20 cellular contexts compared by ENCODE assay signal in the genomic region with DNA sequence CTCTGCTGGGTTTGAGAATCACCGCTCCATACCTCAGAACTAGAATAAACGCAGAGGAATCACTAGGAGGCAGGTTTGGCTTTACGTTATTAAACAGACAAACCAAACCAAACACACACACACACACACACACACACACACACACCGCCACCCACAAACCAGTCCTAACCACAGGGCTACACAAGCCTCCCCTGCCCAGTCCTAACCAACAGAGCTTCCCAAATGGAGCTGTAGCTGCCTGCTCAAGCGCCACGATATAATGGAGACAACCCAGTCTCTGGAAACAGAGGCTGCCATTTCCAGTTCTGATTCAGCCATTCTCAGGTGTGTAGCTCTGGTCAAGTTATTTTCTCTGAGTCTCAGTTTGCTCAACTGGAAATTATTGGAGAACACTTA.
"Had no signal": no experiment of that assay in that cellular context is flagged by ENCODE, and none has a peak within 500 bp of the region (broad histone marks: within the 10 kb centered on the region; RNA-seq: fewer than 3 reads in every experiment).

No MANE protein-coding gene starts in this region.

- H3K4me1 ChIP-seq: esophagus muscularis mucosa, parathyroid adenoma, psoas muscle had no signal

- H3K4me3 Mint-ChIP-seq: naive thymus-derived CD4-positive, alpha-beta T cell; neural crest cell had no signal

- H3K9ac ChIP-seq: parathyroid adenoma had no signal

- DNase-seq: effector memory CD4-positive, alpha-beta T cell; glutamatergic neuron; kidney; left cardiac atrium; left ventricle myocardium superior; mesendoderm; naive thymus-derived CD4-positive, alpha-beta T cell; psoas muscle; sigmoid colon; stimulated activated CD4-positive, alpha-beta T cell treated with anti-CD3 and anti-CD28 coated beads, Interleukin-12 subunit alpha, Interleukin-12 subunit beta, amount 100 ng/mL, for 4 hours; stimulated activated naive CD4-positive, alpha-beta T cell; stomach; transverse colon had no signal

- H3K9me3 ChIP-seq: esophagus muscularis mucosa, gastroesophageal sphincter, psoas muscle, sigmoid colon, stomach, thoracic aorta, transverse colon had no signal

- H3K4me3 ChIP-seq: esophagus muscularis mucosa, gastroesophageal sphincter, lung, psoas muscle, sigmoid colon, skin epidermis, stomach, thoracic aorta, transverse colon had no signal

- H3K79me2 ChIP-seq: parathyroid adenoma had no signal

- ATAC-seq: gastroesophageal sphincter; left cardiac atrium; left ventricle myocardium superior; naive thymus-derived CD4-positive, alpha-beta T cell; psoas muscle had no signal

- H3K27ac Mint-ChIP-seq: naive thymus-derived CD4-positive, alpha-beta T cell had no signal

- H3K27me3 Mint-ChIP-seq: naive thymus-derived CD4-positive, alpha-beta T cell had no signal

- H3K9me3 Mint-ChIP-seq: neural crest cell had no signal

- H3K27ac ChIP-seq: esophagus muscularis mucosa, gastroesophageal sphincter, parathyroid adenoma, psoas muscle, sigmoid colon, stomach, thoracic aorta, transverse colon had no signal

- H2AFZ ChIP-seq: parathyroid adenoma had no signal

- H3K27me3 ChIP-seq: esophagus muscularis mucosa, gastroesophageal sphincter, sigmoid colon, stomach, transverse colon had no signal

- H3K36me3 ChIP-seq: esophagus muscularis mucosa, gastroesophageal sphincter, sigmoid colon, stomach, thoracic aorta, transverse colon had no signal
